In genomic region chr9:97419315-97419867, GRCh38 we compare ENCODE assay signal across 14 cellular contexts. TPM values are rescaled to one million over a fixed set of nuclear protein-coding genes. Genes with fewer than 3 reads are reported as not detected.
DNase-seq lines count a peak whose midpoint lies in the region; ATAC-seq, FAIRE-seq and TF ChIP-seq lines count a peak whose summit lies in the region.
"Had no signal": no experiment of that assay in that cellular context is flagged by ENCODE, and none has a peak within 500 bp of the region (broad histone marks: within the 10 kb centered on the region; RNA-seq: fewer than 3 reads in every experiment).

No MANE protein-coding gene starts in this region.

- H3K9me3 ChIP-seq in mesenchymal stem cell (ENCODE audit: control insufficient read depth, low read length) (no peaks in the 10 kb centered on the region), MM.1S (replicated peaks; ENCODE audit: insufficient read depth, low read length) (no peaks in the 10 kb centered on the region)
- H3K9me3 ChIP-seq: vagina had no signal

- H3K4me2 ChIP-seq in mesenchymal stem cell (ENCODE audit: low read length, poor library complexity, severe bottlenecking) (no peak overlapping the region), MM.1S (ENCODE audit: low read depth, low read length) (no peak overlapping the region)

- H2AFZ ChIP-seq in mesenchymal stem cell (ENCODE audit: low read depth, low read length) = no peak overlapping the region
- H2AFZ ChIP-seq in MM.1S (ENCODE audit: low read length) = no peak overlapping the region

- DNase-seq in EH (ENCODE audit: low read depth) (peak; percentile 87), RCC 7860 (ENCODE audit: low spot score) (peak; percentile 51), mesenchymal stem cell (peak; percentile 45), MM.1S (no peak), T-helper 1 cell (no peak), mesenteric fat pad (ENCODE audit: low spot score) (no peak)
- DNase-seq: activated B cell treated with CpG ODN at 0.5 μM for 24 hours, caudate nucleus, H9, heart right ventricle, KG1 had no signal

- H3K79me1 ChIP-seq in mesenchymal stem cell (replicated peaks; ENCODE audit: low read length, poor library complexity, severe bottlenecking) = peaks cover 25% of the 10 kb centered on the region

- no peak overlapping the region for H3K14ac ChIP-seq in mesenchymal stem cell (ENCODE audit: low read length in 2 of 2)

- WGBS in mesenchymal stem cell = no CpG with 5 or more reads among the region's 2 CpGs

- no peak overlapping the region for H3K4me3 ChIP-seq in mesenchymal stem cell (ENCODE audit: insufficient read depth in 1 of 2, low read depth in 1 of 2, low read length in 2 of 2)
- no peak overlapping the region for H3K4me3 ChIP-seq in MM.1S (ENCODE audit: low read length)
- H3K4me3 ChIP-seq: heart right ventricle, vagina had no signal

- no peak overlapping the region for H3K18ac ChIP-seq in mesenchymal stem cell (ENCODE audit: low read depth in 1 of 2, low read length in 2 of 2)

- peak; percentile 81 for FAIRE-seq in RCC 7860 (lab: Jason Lieb, UNC)

- no peak overlapping the region for H2BK5ac ChIP-seq in mesenchymal stem cell (ENCODE audit: low read depth, low read length, poor library complexity, severe bottlenecking)

- no peaks in the 10 kb centered on the region for H4K20me1 ChIP-seq in MM.1S (ENCODE audit: insufficient read depth, low read length)

- ATAC-seq in esophagus mucosa = peak; percentile 49
- ATAC-seq in GM19351 (IDR thresholded peaks at IDR 0.05; ENCODE audit: unreplicated experiment) = no peak

- no peak overlapping the region for H2BK120ac ChIP-seq in mesenchymal stem cell (ENCODE audit: low read depth, low read length)

- no peaks in the 10 kb centered on the region for H3K79me2 ChIP-seq in MM.1S (ENCODE audit: low read length)

- H3K4me1 ChIP-seq in mesenchymal stem cell (ENCODE audit: control insufficient read depth, insufficient read depth, low read depth, low read length) = no peaks in the 10 kb centered on the region
- no peaks in the 10 kb centered on the region for H3K4me1 ChIP-seq in MM.1S (ENCODE audit: low read length)

- H4K8ac ChIP-seq in mesenchymal stem cell (ENCODE audit: low read length) = no peak overlapping the region

- no peak overlapping the region for H4K91ac ChIP-seq in mesenchymal stem cell (ENCODE audit: low read length)

- H3K27me3 ChIP-seq in mesenchymal stem cell (ENCODE audit: control insufficient read depth in 1 of 2, insufficient read depth in 1 of 2, low read length in 2 of 2) (no peaks in the 10 kb centered on the region), MM.1S (replicated peaks; ENCODE audit: insufficient read depth, low read length) (no peaks in the 10 kb centered on the region)
- H3K27me3 ChIP-seq: heart right ventricle, vagina had no signal

- peak overlapping the region; percentile 52 for H3K9ac ChIP-seq in mesenchymal stem cell (ENCODE audit: low read length)
- H3K9ac ChIP-seq in MM.1S (ENCODE audit: low read length) = no peak overlapping the region

- H3K27ac ChIP-seq in mesenchymal stem cell (ENCODE audit: low read length, poor library complexity, severe bottlenecking) (no peak overlapping the region), MM.1S (ENCODE audit: low read length) (no peak overlapping the region)
- H3K27ac ChIP-seq: heart right ventricle, vagina had no signal

- TF ChIP-seq CTCF in MM.1S (IDR thresholded peaks at IDR 0.05; ENCODE audit: low read length) = no peak

- H3F3A ChIP-seq in MM.1S (ENCODE audit: insufficient read depth, low read length) = no peaks in the 10 kb centered on the region

- H3K36me3 ChIP-seq in mesenchymal stem cell (ENCODE audit: control insufficient read depth in 1 of 2, insufficient read depth in 2 of 2, low read depth in 1 of 2, low read length in 2 of 2) = no peaks in the 10 kb centered on the region
- H3K36me3 ChIP-seq in MM.1S (replicated peaks; ENCODE audit: insufficient read depth, low read length) = no peaks in the 10 kb centered on the region
- H3K36me3 ChIP-seq: vagina had no signal

- no peak overlapping the region for H3K23ac ChIP-seq in mesenchymal stem cell (ENCODE audit: low read length in 2 of 2)

- no peak overlapping the region for H2BK15ac ChIP-seq in mesenchymal stem cell (ENCODE audit: low read depth, poor library complexity, severe bottlenecking)

- H3K9me2 ChIP-seq in MM.1S (replicated peaks; ENCODE audit: insufficient read depth, low read length) = no peaks in the 10 kb centered on the region

- no peak overlapping the region for H3K4ac ChIP-seq in mesenchymal stem cell (ENCODE audit: low read depth in 1 of 2, low read length in 2 of 2)

- H2AK5ac ChIP-seq in mesenchymal stem cell (ENCODE audit: low read length, severe bottlenecking) = no peak overlapping the region

- no peak overlapping the region for H2BK12ac ChIP-seq in mesenchymal stem cell (ENCODE audit: low read length in 2 of 2)

RNA-seq across cellular contexts. Expression of gene TDRD7, which starts 7.5 kb away (rescaled TPM):
- 9.8 TPM for total RNA-seq in esophagus mucosa
- polyA plus RNA-seq in mesenchymal stem cell (2013, experiment 1 of 2) = 4.8 TPM
- 4.8 TPM for polyA plus RNA-seq in mesenchymal stem cell (2013, experiment 2 of 2)
- total RNA-seq in mesenteric fat pad = 15.1 TPM

Comparison
In these comparisons a context has a peak if more than half of its experiments do, and no peak if none do; other contexts are left out.
1. DNase-seq: peak in EH (single experiment), RCC 7860 (single experiment) and mesenchymal stem cell (single experiment); none in MM.1S (single experiment), T-helper 1 cell (0 of 5) and mesenteric fat pad (single experiment).